In the genomic region with DNA sequence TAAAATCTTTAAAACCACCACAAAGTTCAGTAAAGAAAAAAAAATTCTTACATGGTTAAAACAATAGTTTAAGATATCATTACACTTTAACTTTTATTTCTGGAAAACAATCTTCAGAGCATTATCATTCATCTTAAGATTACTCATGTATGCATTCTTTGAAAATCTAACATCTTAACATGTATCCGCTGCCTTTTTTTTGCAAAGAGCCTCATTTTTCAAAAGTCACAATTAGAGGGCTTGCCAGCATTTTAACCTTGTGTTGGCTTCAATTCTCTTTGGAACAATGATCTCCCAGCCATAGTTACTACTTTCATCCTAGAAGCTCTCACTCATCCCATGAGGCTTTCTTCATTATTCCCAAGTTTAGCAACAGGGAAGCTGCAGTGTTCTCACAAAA, we compare ENCODE assay signal across 21 cellular contexts.
DNase-seq lines count a peak whose midpoint lies in the region; FAIRE-seq and TF ChIP-seq lines count a peak whose summit lies in the region.
"Had no signal": no experiment of that assay in that cellular context is flagged by ENCODE, and none has a peak within 500 bp of the region (broad histone marks: within the 10 kb centered on the region; RNA-seq: fewer than 3 reads in every experiment).

No MANE protein-coding gene starts in this region.

- no peaks in the 10 kb centered on the region for H3K36me3 ChIP-seq in astrocyte (ENCODE audit: insufficient read depth, low read length)
- H3K36me3 ChIP-seq in skeletal muscle satellite cell (ENCODE audit: insufficient read depth, low read length) = no peaks in the 10 kb centered on the region

- peak overlapping the region; percentile 92 for H3K27ac Mint-ChIP-seq in HFFc6
- no peak overlapping the region for H3K27ac Mint-ChIP-seq in astrocyte (ENCODE audit: unreplicated experiment)
- H3K27ac Mint-ChIP-seq: B cell had no signal

- H3K4me2 ChIP-seq in astrocyte (ENCODE audit: low read length) (no peak overlapping the region), skeletal muscle satellite cell (ENCODE audit: low read length) (no peak overlapping the region)

- H3K9me3 Mint-ChIP-seq in HFFc6 (no peaks in the 10 kb centered on the region), astrocyte (ENCODE audit: unreplicated experiment) (peaks cover 2% of the 10 kb centered on the region)

- H3K4me3 ChIP-seq in astrocyte (ENCODE audit: insufficient read depth, low read depth, low read length) (no peak overlapping the region), fibroblast of the aortic adventitia (ENCODE audit: low read depth, low read length) (no peak overlapping the region), skeletal muscle satellite cell (ENCODE audit: low read length) (no peak overlapping the region)
- H3K4me3 ChIP-seq: K562 had no signal

- H3K27ac ChIP-seq in astrocyte (ENCODE audit: low read depth, low read length) = no peak overlapping the region

- H3K27me3 ChIP-seq in astrocyte (ENCODE audit: insufficient read depth, low read length) (no peaks in the 10 kb centered on the region), skeletal muscle satellite cell (ENCODE audit: control insufficient read depth, insufficient read depth, low read length) (no peaks in the 10 kb centered on the region)

- peaks cover 71% of the 10 kb centered on the region for H3K4me1 Mint-ChIP-seq in HFFc6 (ENCODE audit: low read depth)
- H3K4me1 Mint-ChIP-seq in astrocyte (ENCODE audit: low read depth, unreplicated experiment) = peaks cover 24% of the 10 kb centered on the region
- H3K4me1 Mint-ChIP-seq: B cell had no signal

- TF ChIP-seq CTCF in HFFc6 (IDR thresholded peaks at IDR 0.05) (no peak), astrocyte (IDR thresholded peaks at IDR 0.05; ENCODE audit: insufficient read depth, low read depth, low read length) (no peak), fibroblast of the aortic adventitia (IDR thresholded peaks at IDR 0.05; ENCODE audit: insufficient read depth, low read length) (no peak)

- no peak overlapping the region for H2AFZ ChIP-seq in astrocyte (ENCODE audit: low read depth, low read length)

- H3K4me3 Mint-ChIP-seq in HFFc6 = peak overlapping the region; percentile 27
- no peak overlapping the region for H3K4me3 Mint-ChIP-seq in astrocyte (ENCODE audit: unreplicated experiment)
- H3K4me3 Mint-ChIP-seq: B cell had no signal

- FAIRE-seq in astrocyte (lab: Jason Lieb, UNC) = peak; percentile 55
- FAIRE-seq: GM12891, K562 had no signal

- H3K79me2 ChIP-seq in astrocyte (ENCODE audit: insufficient read depth, low read length) = no peaks in the 10 kb centered on the region

- no peaks in the 10 kb centered on the region for H4K20me1 ChIP-seq in astrocyte (ENCODE audit: insufficient read depth, low read length)

- no peaks in the 10 kb centered on the region for H3K9me3 ChIP-seq in astrocyte (ENCODE audit: insufficient read depth, low read depth, low read length)
- H3K9me3 ChIP-seq in skeletal muscle satellite cell (replicated peaks; ENCODE audit: low read length) = no peaks in the 10 kb centered on the region

- H3K36me3 Mint-ChIP-seq in HFFc6 (ENCODE audit: low read depth) = peaks cover 24% of the 10 kb centered on the region; the same call in 1 of the 2 replicates
- no peaks in the 10 kb centered on the region for H3K36me3 Mint-ChIP-seq in astrocyte (ENCODE audit: low read depth, unreplicated experiment)

- peaks cover 19% of the 10 kb centered on the region for H3K4me1 ChIP-seq in astrocyte (ENCODE audit: insufficient read depth, low read length)
- peaks cover 44% of the 10 kb centered on the region for H3K4me1 ChIP-seq in skeletal muscle satellite cell (ENCODE audit: control insufficient read depth, insufficient read depth, low read length)

- no peak overlapping the region for H3K9ac ChIP-seq in astrocyte (ENCODE audit: low read length)
- peak overlapping the region; percentile 29 for H3K9ac ChIP-seq in skeletal muscle satellite cell (ENCODE audit: low read depth, low read length)

- no peaks in the 10 kb centered on the region for H3K27me3 Mint-ChIP-seq in HFFc6 (ENCODE audit: insufficient read depth)
- H3K27me3 Mint-ChIP-seq in astrocyte (ENCODE audit: low read depth, unreplicated experiment) = no peaks in the 10 kb centered on the region
- H3K27me3 Mint-ChIP-seq: B cell had no signal

- peak; percentile 22 for DNase-seq in HFFc6
- peak; percentile 81 for DNase-seq in astrocyte (ENCODE audit: low read depth)
- DNase-seq in fibroblast of the aortic adventitia (ENCODE audit: low read depth) = peak; percentile 94
- no peak for DNase-seq in SKM-1 treated with dmso at 0.1 percent for 144 hours (lab: John Stamatoyannopoulos, UW; ENCODE audit: unreplicated experiment)
- no peak for DNase-seq in NCI-H1105 treated with DMSO at 0.1 percent for 48 hours (lab: John Stamatoyannopoulos, UW)
- DNase-seq in activated effector memory CD4-positive, alpha-beta T cell treated with anti-CD3 and anti-CD28 coated beads, Interleukin-2, amount 50 U/mL, for 16 hours = no peak
- no peak for DNase-seq in GDM1 (lab: John Stamatoyannopoulos, UW)
- DNase-seq: DMS 273 treated with DMSO at 0.1 percent for 48 hours, DND-41, GOT3, NCI-H1105, NCI-H1694, NCI-H2107, NCI-H2227 treated with DMSO at 0.1 percent for 48 hours, NCI-H524, NCI-H82, SHP77 treated with DMSO at 0.1 percent for 48 hours had no signal

Comparison
In these comparisons a context has a peak if more than half of its experiments do, and no peak if none do; other contexts are left out.
1. DNase-seq: peak in HFFc6 (single experiment), astrocyte (single experiment) and fibroblast of the aortic adventitia (single experiment); none in SKM-1 treated with dmso at 0.1 percent for 144 hours (single experiment), NCI-H1105 treated with DMSO at 0.1 percent for 48 hours (single experiment), activated effector memory CD4-positive, alpha-beta T cell treated with anti-CD3 and anti-CD28 coated beads, Interleukin-2, amount 50 U/mL, for 16 hours (single experiment) and GDM1 (single experiment).